Comparison of ENCODE assay signal across 23 cellular contexts in the genomic region with DNA sequence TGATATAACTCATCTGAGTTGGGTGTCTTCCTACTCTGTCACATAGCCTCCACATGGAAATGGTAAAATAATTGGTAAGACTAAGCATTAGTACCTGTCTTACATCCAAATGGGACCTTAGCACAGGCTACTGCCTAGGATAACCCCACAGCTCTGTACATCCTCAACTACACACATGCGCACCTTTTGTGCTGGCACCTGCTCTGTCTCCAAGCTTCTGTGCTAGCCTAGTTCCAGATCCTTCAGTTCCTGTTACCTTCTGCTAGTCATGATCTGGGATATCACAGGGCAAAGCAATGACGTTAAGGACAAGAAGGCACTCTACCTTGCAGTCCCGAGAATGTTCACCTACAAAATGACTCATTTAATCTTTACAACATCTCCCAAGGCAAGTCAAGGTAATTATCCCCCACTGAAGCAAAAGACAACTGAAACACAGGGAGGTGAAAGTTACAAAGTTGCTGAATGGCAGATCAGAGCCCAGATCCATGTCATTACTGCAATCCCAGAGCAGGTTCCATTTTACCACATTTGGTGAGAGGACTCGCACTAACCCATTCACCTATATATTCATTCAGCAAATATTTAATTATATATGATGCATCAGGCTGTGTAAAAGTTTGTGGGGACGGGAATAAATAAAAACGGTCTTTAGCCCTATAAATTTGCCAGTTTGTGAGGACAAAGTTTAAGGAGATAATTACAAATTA.
"Had no signal": no experiment of that assay in that cellular context is flagged by ENCODE, and none has a peak within 500 bp of the region (broad histone marks: within the 10 kb centered on the region; RNA-seq: fewer than 3 reads in every experiment).

No MANE protein-coding gene starts in this region.

- H3K4me1 Mint-ChIP-seq: activated naive CD8-positive, alpha-beta T cell treated with anti-CD3 and anti-CD28 coated beads, Interleukin-2, amount 50 U/mL, for 24 hours; immature natural killer cell; naive thymus-derived CD4-positive, alpha-beta T cell; neural crest cell had no signal

- H3K4me3 ChIP-seq: sigmoid colon, thoracic aorta, upper lobe of left lung had no signal

- H3K4me1 ChIP-seq: sigmoid colon, upper lobe of left lung had no signal

- DNase-seq: activated CD4-positive, alpha-beta memory T cell treated with anti-CD3 and anti-CD28 coated beads for 36 hours; activated CD4-positive, alpha-beta T cell treated with anti-CD3 and anti-CD28 coated beads for 48 hours; activated CD4-positive, CD25-positive, alpha-beta regulatory T cell; activated gamma-delta T cell; activated naive CD4-positive, alpha-beta T cell treated with anti-CD3 and anti-CD28 coated beads, Interleukin-2, amount 50 U/mL, for 16 hours; activated naive CD8-positive, alpha-beta T cell treated with anti-CD3 and anti-CD28 coated beads, Interleukin-2, amount 50 U/mL, for 24 hours; activated T-cell treated with anti-CD3 and anti-CD28 coated beads, Interleukin-2, amount 50 U/mL, for 72 hours; effector CD4-positive, alpha-beta T cell; erythroblast; foreskin fibroblast; immature natural killer cell; mesenchymal stem cell; naive thymus-derived CD4-positive, alpha-beta T cell; posterior cingulate gyrus; sigmoid colon; stimulated activated CD4-positive, alpha-beta T cell treated with anti-CD3 and anti-CD28 coated beads, Interleukin-2, amount 100 ng/mL, for 48 hours; stimulated activated CD8-positive, alpha-beta memory T cell treated with anti-CD3 and anti-CD28 coated beads, Interleukin-4, amount 100 ng/mL, for 48 hours; stimulated activated naive CD4-positive, alpha-beta T cell treated with Interleukin-2 at 50 U/mL for 16 hours; upper lobe of left lung had no signal

- H3K36me3 Mint-ChIP-seq: activated CD4-positive, alpha-beta memory T cell treated with anti-CD3 and anti-CD28 coated beads for 36 hours; immature natural killer cell; naive thymus-derived CD4-positive, alpha-beta T cell had no signal

- H3K4me3 Mint-ChIP-seq: activated CD4-positive, alpha-beta memory T cell treated with anti-CD3 and anti-CD28 coated beads for 36 hours; activated naive CD8-positive, alpha-beta T cell treated with anti-CD3 and anti-CD28 coated beads, Interleukin-2, amount 50 U/mL, for 24 hours; activated T-cell treated with anti-CD3 and anti-CD28 coated beads, Interleukin-2, amount 50 U/mL, for 72 hours; dendritic cell treated with granulocyte-macrophage colony-stimulating factor and Interleukin-4, amounts not matched to agents 40 ng/mL and 50 ng/mL, for 4 days; immature natural killer cell; naive thymus-derived CD4-positive, alpha-beta T cell; neural crest cell; T-helper 1 cell treated with Interleukin-12 subunit alpha and Interleukin-12 subunit beta and Interleukin-4 antibody, amounts not matched to agents 30 μg/mL and 1 μg/mL, for 36 hours had no signal

- H3K27ac Mint-ChIP-seq: activated CD4-positive, alpha-beta memory T cell treated with anti-CD3 and anti-CD28 coated beads for 36 hours; activated naive CD8-positive, alpha-beta T cell treated with anti-CD3 and anti-CD28 coated beads, Interleukin-2, amount 50 U/mL, for 24 hours; activated T-cell treated with anti-CD3 and anti-CD28 coated beads, Interleukin-2, amount 50 U/mL, for 72 hours; dendritic cell treated with granulocyte-macrophage colony-stimulating factor and Interleukin-4, amounts not matched to agents 40 ng/mL and 50 ng/mL, for 4 days; immature natural killer cell; naive thymus-derived CD4-positive, alpha-beta T cell; T-helper 1 cell treated with Interleukin-12 subunit alpha and Interleukin-12 subunit beta and Interleukin-4 antibody, amounts not matched to agents 30 μg/mL and 1 μg/mL, for 36 hours had no signal

- H3K27me3 ChIP-seq: sigmoid colon, upper lobe of left lung had no signal

- H3K36me3 ChIP-seq: sigmoid colon, thoracic aorta, upper lobe of left lung had no signal

- H3K27me3 Mint-ChIP-seq: dendritic cell treated with granulocyte-macrophage colony-stimulating factor and Interleukin-4, amounts not matched to agents 40 ng/mL and 50 ng/mL, for 4 days had no signal

- H3K27ac ChIP-seq: sigmoid colon, thoracic aorta, upper lobe of left lung had no signal

- H3K9me3 ChIP-seq: sigmoid colon, thoracic aorta, upper lobe of left lung had no signal

- H3K9me3 Mint-ChIP-seq: activated CD4-positive, alpha-beta memory T cell treated with anti-CD3 and anti-CD28 coated beads for 36 hours; T-helper 1 cell treated with Interleukin-12 subunit alpha and Interleukin-12 subunit beta and Interleukin-4 antibody, amounts not matched to agents 30 μg/mL and 1 μg/mL, for 36 hours had no signal

- ATAC-seq: activated naive CD8-positive, alpha-beta T cell treated with anti-CD3 and anti-CD28 coated beads, Interleukin-2, amount 50 U/mL, for 24 hours; activated T-cell treated with anti-CD3 and anti-CD28 coated beads, Interleukin-2, amount 50 U/mL, for 72 hours; naive thymus-derived CD4-positive, alpha-beta T cell had no signal
